Comparison of ENCODE assay signal across 8 cellular contexts in genomic region chr16:29602683-29603088, GRCh38.
DNase-seq lines count a peak whose midpoint lies in the region; ATAC-seq, FAIRE-seq and TF ChIP-seq lines count a peak whose summit lies in the region.
"Not testable (repeated sequence)": the region's sequence is repeated elsewhere in the genome, so short reads cannot be mapped to it uniquely, and the experiment has no call there.

No MANE protein-coding gene starts in this region.

- H3K36me3 ChIP-seq in BLaER1, heart left ventricle, sigmoid colon: not testable (repeated sequence)
- H3K36me3 ChIP-seq in KOPT-K1 (ENCODE audit: insufficient read depth, low read length) (peaks cover 28% of the 10 kb centered on the region), K562 (ENCODE audit: control insufficient read depth, insufficient read depth, low read length) (peaks cover 42% of the 10 kb centered on the region; the same call in 1 of the 3 replicates), mesenchymal stem cell (ENCODE audit: control insufficient read depth in 1 of 2, insufficient read depth in 2 of 2, low read depth in 1 of 2, low read length in 2 of 2) (peaks cover 0 to 11% of the 10 kb centered on the region in 2 experiments)

- peak overlapping the region; percentile 28 for H4K8ac ChIP-seq in mesenchymal stem cell (ENCODE audit: low read length)

- peak overlapping the region; percentile 67 for H3K4me3 Mint-ChIP-seq in T-helper 2 cell treated with Interferon-gamma antibody and Interleukin-4, amounts not matched to agents 5 μg/mL and 100 μg/mL, for 36 hours
- not testable (repeated sequence) for H3K4me3 Mint-ChIP-seq in activated T-helper 1 cell treated with anti-CD3 and anti-CD28 coated beads, Interleukin-12 subunit alpha, Interleukin-12 subunit beta, Interleukin-2, Interleukin-4 antibody, amounts not matched to agents 30 ng/mL and 10 ng/mL and 1 ng/mL, durations not matched to agents 14 hours and 24 hours and 36 hours

- not testable (repeated sequence) for H2BK5ac ChIP-seq in mesenchymal stem cell (ENCODE audit: low read depth, low read length, poor library complexity, severe bottlenecking)

- not testable (repeated sequence) for H3K18ac ChIP-seq in mesenchymal stem cell (ENCODE audit: low read depth in 1 of 2, low read length in 2 of 2)

- not testable (repeated sequence) for H2BK12ac ChIP-seq in mesenchymal stem cell (ENCODE audit: low read length in 2 of 2)

- not testable (repeated sequence) for H3K23ac ChIP-seq in mesenchymal stem cell (ENCODE audit: low read length in 2 of 2)

- not testable (repeated sequence) for TF ChIP-seq CTCF in K562 (IDR thresholded peaks at IDR 0.05 in 2 of 3, conservative IDR thresholded peaks at IDR 0.05 in 1 of 3; ENCODE audit: insufficient read depth in 2 of 3, low read depth in 1 of 3, low read length in 3 of 3); heart left ventricle (IDR thresholded peaks at IDR 0.05); sigmoid colon (IDR thresholded peaks at IDR 0.05)

- not testable (repeated sequence) for H3K9me3 ChIP-seq in BLaER1; KOPT-K1 (ENCODE audit: insufficient read depth, low read length, poor library complexity, severe bottlenecking); K562 (replicated peaks; ENCODE audit: control insufficient read depth, insufficient read depth, low read depth, low read length); heart left ventricle; mesenchymal stem cell (ENCODE audit: control insufficient read depth, low read length); sigmoid colon

- not testable (repeated sequence) for BruUV-seq in K562 (replicated peaks; lab: Mats Ljungman, UMichigan)

- not testable (repeated sequence) for H3K9me1 ChIP-seq in K562 (ENCODE audit: control insufficient read depth, insufficient read depth, low read length)

- H2BK120ac ChIP-seq in mesenchymal stem cell (ENCODE audit: low read depth, low read length), result not testable (repeated sequence)

- not testable (repeated sequence) for H3K79me1 ChIP-seq in mesenchymal stem cell (replicated peaks; ENCODE audit: low read length, poor library complexity, severe bottlenecking)

- not testable (repeated sequence) for H3K9ac ChIP-seq in BLaER1; K562 (ENCODE audit: insufficient read depth in 1 of 2, low read depth in 2 of 2, low read length in 2 of 2); mesenchymal stem cell (ENCODE audit: low read length)

- ATAC-seq in K562, result not testable (repeated sequence)
- ATAC-seq in heart left ventricle, result peak in 3 of 4 donors; percentile 10 to 35 (median 11)

- WGBS in K562 (ENCODE audit: insufficient coverage, low coverage, missing lambda C conversion rate), result 87% methylated on average over 5 of the region's 6 CpGs
- WGBS in heart left ventricle, 4 donors, result 31 to 64% (median 51%) methylated on average over 2 to 6 of the region's 6 CpGs
- over 99% methylated on average over 5 of the region's 6 CpGs for WGBS in mesenchymal stem cell
- 71 to 84% methylated on average over 6 of the region's 6 CpGs for WGBS in sigmoid colon, 2 donors

- DNase-seq in T-helper 2 cell treated with Interferon-gamma antibody and Interleukin-4, amounts not matched to agents 5 μg/mL and 100 μg/mL, for 36 hours (ENCODE audit: low spot score); activated T-helper 1 cell treated with anti-CD3 and anti-CD28 coated beads, Interleukin-12 subunit alpha, Interleukin-12 subunit beta, Interleukin-2, Interleukin-4 antibody, amounts not matched to agents 30 ng/mL and 10 ng/mL and 1 ng/mL, durations not matched to agents 14 hours and 24 hours and 36 hours (ENCODE audit: low spot score); K562 (ENCODE audit: extremely low read depth in 1 of 4, low spot score in 3 of 4); heart left ventricle; mesenchymal stem cell; sigmoid colon: not testable (repeated sequence)

- H3K4me3 ChIP-seq in BLaER1; K562; heart left ventricle; mesenchymal stem cell (ENCODE audit: insufficient read depth in 1 of 2, low read depth in 1 of 2, low read length in 2 of 2); sigmoid colon: not testable (repeated sequence)

- H3K4me1 Mint-ChIP-seq in T-helper 2 cell treated with Interferon-gamma antibody and Interleukin-4, amounts not matched to agents 5 μg/mL and 100 μg/mL, for 36 hours (ENCODE audit: low read depth), result peaks cover 36% of the 10 kb centered on the region
- H3K4me1 Mint-ChIP-seq in activated T-helper 1 cell treated with anti-CD3 and anti-CD28 coated beads, Interleukin-12 subunit alpha, Interleukin-12 subunit beta, Interleukin-2, Interleukin-4 antibody, amounts not matched to agents 30 ng/mL and 10 ng/mL and 1 ng/mL, durations not matched to agents 14 hours and 24 hours and 36 hours (ENCODE audit: low read depth), result peaks cover 42% of the 10 kb centered on the region

- peaks cover 90% of the 10 kb centered on the region for H3K79me2 ChIP-seq in K562 (ENCODE audit: control insufficient read depth, insufficient read depth, low read length)

- H4K91ac ChIP-seq in mesenchymal stem cell (ENCODE audit: low read length), result not testable (repeated sequence)

- in situ Hi-C loops in K562 (cut with MboI), result not testable (repeated sequence)

- not testable (repeated sequence) for H3K27me3 Mint-ChIP-seq in T-helper 2 cell treated with Interferon-gamma antibody and Interleukin-4, amounts not matched to agents 5 μg/mL and 100 μg/mL, for 36 hours (ENCODE audit: low read depth); activated T-helper 1 cell treated with anti-CD3 and anti-CD28 coated beads, Interleukin-12 subunit alpha, Interleukin-12 subunit beta, Interleukin-2, Interleukin-4 antibody, amounts not matched to agents 30 ng/mL and 10 ng/mL and 1 ng/mL, durations not matched to agents 14 hours and 24 hours and 36 hours (ENCODE audit: insufficient read depth)

- not testable (repeated sequence) for TF ChIP-seq POLR2A in K562 (conservative IDR thresholded peaks at IDR 0.05); heart left ventricle (IDR thresholded peaks at IDR 0.05); sigmoid colon (IDR thresholded peaks at IDR 0.05)

- TF ChIP-seq EP300 in K562 (IDR thresholded peaks at IDR 0.05; ENCODE audit: low read length); sigmoid colon (IDR thresholded peaks at IDR 0.05): not testable (repeated sequence)

- intact Hi-C loops in activated T-helper 1 cell treated with anti-CD3 and anti-CD28 coated beads, Interleukin-12 subunit alpha, Interleukin-12 subunit beta, Interleukin-2, Interleukin-4 antibody, amounts not matched to agents 30 ng/mL and 10 ng/mL and 1 ng/mL, durations not matched to agents 14 hours and 24 hours and 36 hours (cut with micrococcal nuclease); K562 (cut with micrococcal nuclease); heart left ventricle (cut with DNase I); sigmoid colon (cut with DNase I): not testable (repeated sequence)

- H3K9me3 Mint-ChIP-seq in T-helper 2 cell treated with Interferon-gamma antibody and Interleukin-4, amounts not matched to agents 5 μg/mL and 100 μg/mL, for 36 hours; activated T-helper 1 cell treated with anti-CD3 and anti-CD28 coated beads, Interleukin-12 subunit alpha, Interleukin-12 subunit beta, Interleukin-2, Interleukin-4 antibody, amounts not matched to agents 30 ng/mL and 10 ng/mL and 1 ng/mL, durations not matched to agents 14 hours and 24 hours and 36 hours: not testable (repeated sequence)

- not testable (repeated sequence) for H2BK15ac ChIP-seq in mesenchymal stem cell (ENCODE audit: low read depth, poor library complexity, severe bottlenecking)

- H4K20me1 ChIP-seq in BLaER1 (peaks cover 89% of the 10 kb centered on the region), K562 (replicated peaks; ENCODE audit: control insufficient read depth, insufficient read depth, low read length) (peaks cover 17% of the 10 kb centered on the region; the same call in 1 of the 2 replicates)

- not testable (repeated sequence) for TF ChIP-seq RAD21 in K562 (CRISPR knock-in tag; conservative IDR thresholded peaks at IDR 0.05 in 1 of 2, IDR thresholded peaks at IDR 0.05 in 1 of 2)

- H3K4me1 ChIP-seq in BLaER1 (peaks cover 84% of the 10 kb centered on the region), K562 (replicated peaks in 1 of 2; ENCODE audit: control insufficient read depth in 2 of 2, insufficient read depth in 2 of 2, low read length in 2 of 2) (peaks cover 9 to 57% of the 10 kb centered on the region in 2 experiments; a peak in 4 of 5 replicates), heart left ventricle (peaks cover 0 to 36% (median 13%) of the 10 kb centered on the region in 12 donors), mesenchymal stem cell (ENCODE audit: control insufficient read depth, insufficient read depth, low read depth, low read length) (peaks cover 39% of the 10 kb centered on the region), sigmoid colon (peaks cover 0 to 60% (median 47%) of the 10 kb centered on the region in 4 donors)

- not testable (repeated sequence) for H3K14ac ChIP-seq in mesenchymal stem cell (ENCODE audit: low read length in 2 of 2)

- POLR2A ChIA-PET in K562 (lab: Yijun Ruan, JAX), result not testable (repeated sequence)

- not testable (repeated sequence) for H2AFZ ChIP-seq in K562 (ENCODE audit: low read depth, low read length); mesenchymal stem cell (ENCODE audit: low read depth, low read length)

- H2AK5ac ChIP-seq in mesenchymal stem cell (ENCODE audit: low read length, severe bottlenecking), result not testable (repeated sequence)

- not testable (repeated sequence) for FAIRE-seq in K562 (lab: Jason Lieb, UNC)

- H3K4me2 ChIP-seq in BLaER1, result peak overlapping the region; percentile 87
- not testable (repeated sequence) for H3K4me2 ChIP-seq in K562 (ENCODE audit: insufficient read depth, low read length); mesenchymal stem cell (ENCODE audit: low read length, poor library complexity, severe bottlenecking)

- peaks cover 12% of the 10 kb centered on the region for H3K36me3 Mint-ChIP-seq in T-helper 2 cell treated with Interferon-gamma antibody and Interleukin-4, amounts not matched to agents 5 μg/mL and 100 μg/mL, for 36 hours (ENCODE audit: low read depth)
- H3K36me3 Mint-ChIP-seq in activated T-helper 1 cell treated with anti-CD3 and anti-CD28 coated beads, Interleukin-12 subunit alpha, Interleukin-12 subunit beta, Interleukin-2, Interleukin-4 antibody, amounts not matched to agents 30 ng/mL and 10 ng/mL and 1 ng/mL, durations not matched to agents 14 hours and 24 hours and 36 hours (ENCODE audit: low read depth), result not testable (repeated sequence)

- H3K27ac Mint-ChIP-seq in T-helper 2 cell treated with Interferon-gamma antibody and Interleukin-4, amounts not matched to agents 5 μg/mL and 100 μg/mL, for 36 hours, result peak overlapping the region; percentile 95
- H3K27ac Mint-ChIP-seq in activated T-helper 1 cell treated with anti-CD3 and anti-CD28 coated beads, Interleukin-12 subunit alpha, Interleukin-12 subunit beta, Interleukin-2, Interleukin-4 antibody, amounts not matched to agents 30 ng/mL and 10 ng/mL and 1 ng/mL, durations not matched to agents 14 hours and 24 hours and 36 hours, result peak overlapping the region; percentile 47

- not testable (repeated sequence) for H3K4ac ChIP-seq in mesenchymal stem cell (ENCODE audit: low read depth in 1 of 2, low read length in 2 of 2)

- CTCF ChIA-PET in K562 (lab: Yijun Ruan, JAX; ENCODE audit: low intra/inter-chr PET ratio), result not testable (repeated sequence)

- H3K27me3 ChIP-seq in BLaER1; K562 (ENCODE audit: control insufficient read depth in 2 of 2, insufficient read depth in 2 of 2, low read length in 2 of 2); heart left ventricle; mesenchymal stem cell (ENCODE audit: control insufficient read depth in 1 of 2, insufficient read depth in 1 of 2, low read length in 2 of 2); sigmoid colon: not testable (repeated sequence)

- H3K27ac ChIP-seq in BLaER1; K562 (ENCODE audit: extremely low read depth, low read depth, low read length); mesenchymal stem cell (ENCODE audit: low read length, poor library complexity, severe bottlenecking): not testable (repeated sequence)
- H3K27ac ChIP-seq in KOPT-K1 (ENCODE audit: low read depth, low read length, poor library complexity, severe bottlenecking), result peak overlapping the region; percentile 94
- peak overlapping the region in 1 of 12 donors; percentile 22 for H3K27ac ChIP-seq in heart left ventricle
- peak overlapping the region in 3 of 4 donors; percentile 40 to 76 (median 58) for H3K27ac ChIP-seq in sigmoid colon
